ENCODE assay signal across 24 cellular contexts in genomic region chr15:70254186-70254974, GRCh38.
DNase-seq lines count a peak whose midpoint lies in the region; ATAC-seq and TF ChIP-seq lines count a peak whose summit lies in the region.
"Had no signal": no experiment of that assay in that cellular context is flagged by ENCODE, and none has a peak within 500 bp of the region (broad histone marks: within the 10 kb centered on the region; RNA-seq: fewer than 3 reads in every experiment).

No MANE protein-coding gene starts in this region.

- no peak overlapping the region for H2AFZ ChIP-seq in neural cell (ENCODE audit: low read depth, low read length)
- H2AFZ ChIP-seq: PC-9 had no signal

- H3K9me2 ChIP-seq in neural cell (ENCODE audit: insufficient read depth, low read length) = no peaks in the 10 kb centered on the region

- no peak overlapping the region for H3K4me3 ChIP-seq in neural cell (ENCODE audit: low read length)
- H3K4me3 ChIP-seq: A549, BLaER1, GM12878, PC-9, SJCRH30 had no signal

- ATAC-seq in natural killer cell treated with Interleukin-12 subunit alpha and Interleukin-12 subunit beta and Interleukin-15 and Interleukin-18, amount 100 ng/mL, for 72 hours = no peak
- ATAC-seq in natural killer cell = no peak
- no peak for ATAC-seq in GM21786 (IDR thresholded peaks at IDR 0.05; ENCODE audit: unreplicated experiment)
- ATAC-seq in Right ventricle myocardium superior (ENCODE audit: poor library complexity) = no peak
- ATAC-seq: A549; CD8-positive, alpha-beta T cell had no signal

- TF ChIP-seq CTCF in natural killer cell (IDR thresholded peaks at IDR 0.05) (no peak), neural cell (IDR thresholded peaks at IDR 0.05; ENCODE audit: poor library complexity, severe bottlenecking) (no peak)

- H3K4me2 ChIP-seq in neural cell (ENCODE audit: low read length) = no peak overlapping the region
- H3K4me2 ChIP-seq: A549, BLaER1, PC-9 had no signal

- peak; percentile 34 for DNase-seq in natural killer cell treated with Interleukin-12 subunit alpha and Interleukin-12 subunit beta and Interleukin-15 and Interleukin-18, amount 100 ng/mL, for 72 hours (ENCODE audit: low spot score)
- DNase-seq in natural killer cell (no peak), SK-N-DZ (ENCODE audit: low spot score) (peak; percentile 90), Right ventricle myocardium superior (no peak)
- no peak for DNase-seq in activated CD4-positive, CD25-positive, alpha-beta regulatory T cell treated with anti-CD3 and anti-CD28 coated beads, Interleukin-2, amount 50 U/mL, for 72 hours
- DNase-seq: Calu3; CD8-positive, alpha-beta T cell; EL; GOT3; KBM-7; NCI-H1105 treated with DMSO at 0.1 percent for 48 hours; NCI-H187; NCI-H2171; NCI-H446 treated with DMSO at 0.1 percent for 48 hours; NCI-H82; PC-9; SJCRH30; SW 1271 had no signal

- H3K4me1 Mint-ChIP-seq in natural killer cell treated with Interleukin-12 subunit alpha and Interleukin-12 subunit beta and Interleukin-15 and Interleukin-18, amount 100 ng/mL, for 72 hours (ENCODE audit: low read depth in 2 of 2) = peaks cover 15 to 17% of the 10 kb centered on the region in 2 donors
- peaks cover 38 to 41% of the 10 kb centered on the region in 2 donors for H3K4me1 Mint-ChIP-seq in natural killer cell

- TF ChIP-seq EP300 in neural cell (conservative IDR thresholded peaks at IDR 0.05; ENCODE audit: poor library complexity, severe bottlenecking) = no peak

- no peak overlapping the region for H3K27ac Mint-ChIP-seq in natural killer cell treated with Interleukin-12 subunit alpha and Interleukin-12 subunit beta and Interleukin-15 and Interleukin-18, amount 100 ng/mL, for 72 hours
- no peak overlapping the region for H3K27ac Mint-ChIP-seq in natural killer cell
- H3K27ac Mint-ChIP-seq: CD8-positive, alpha-beta T cell had no signal

- peaks cover 15 to 24% of the 10 kb centered on the region in 2 donors for H3K27me3 Mint-ChIP-seq in natural killer cell treated with Interleukin-12 subunit alpha and Interleukin-12 subunit beta and Interleukin-15 and Interleukin-18, amount 100 ng/mL, for 72 hours
- H3K27me3 Mint-ChIP-seq in natural killer cell (ENCODE audit: low read depth in 2 of 2) = peaks cover 39 to 57% of the 10 kb centered on the region in 2 donors

- no peaks in the 10 kb centered on the region for H3K9me3 ChIP-seq in neural cell (ENCODE audit: low read length)
- H3K9me3 ChIP-seq: A549, SJCRH30 had no signal

- no peaks in the 10 kb centered on the region for H4K20me1 ChIP-seq in neural cell (ENCODE audit: insufficient read depth)

- no peaks in the 10 kb centered on the region for H3F3A ChIP-seq in neural cell (ENCODE audit: insufficient read depth, low read length, poor library complexity, severe bottlenecking)

- no peaks in the 10 kb centered on the region for H3K9me3 Mint-ChIP-seq in natural killer cell treated with Interleukin-12 subunit alpha and Interleukin-12 subunit beta and Interleukin-15 and Interleukin-18, amount 100 ng/mL, for 72 hours
- H3K9me3 Mint-ChIP-seq in natural killer cell = no peaks in the 10 kb centered on the region
- H3K9me3 Mint-ChIP-seq: CD8-positive, alpha-beta T cell had no signal

- no peaks in the 10 kb centered on the region for H3K79me2 ChIP-seq in neural cell (replicated peaks; ENCODE audit: insufficient read depth, low read length)

- H3K9ac ChIP-seq in neural cell (ENCODE audit: low read length) = no peak overlapping the region
- H3K9ac ChIP-seq: BLaER1 had no signal

- H3K27me3 ChIP-seq in neural cell (ENCODE audit: insufficient read depth, low read depth, low read length) = no peaks in the 10 kb centered on the region

- intact Hi-C loops in natural killer cell (cut with micrococcal nuclease) = no loop called here
- intact Hi-C loops in Right ventricle myocardium superior (cut with DNase I) = no loop called here

- no peak overlapping the region for H3K4me3 Mint-ChIP-seq in natural killer cell treated with Interleukin-12 subunit alpha and Interleukin-12 subunit beta and Interleukin-15 and Interleukin-18, amount 100 ng/mL, for 72 hours
- H3K4me3 Mint-ChIP-seq in natural killer cell = no peak overlapping the region
- H3K4me3 Mint-ChIP-seq: CD8-positive, alpha-beta T cell had no signal

- no peaks in the 10 kb centered on the region for H3K36me3 ChIP-seq in neural cell (ENCODE audit: insufficient read depth, low read length)
- H3K36me3 ChIP-seq: BLaER1, SJCRH30 had no signal

- H3K27ac ChIP-seq in neural cell (ENCODE audit: low read length) = no peak overlapping the region
- H3K27ac ChIP-seq: A549, BLaER1, PC-9, RWPE1, SJCRH30 had no signal

- H3K36me3 Mint-ChIP-seq in natural killer cell treated with Interleukin-12 subunit alpha and Interleukin-12 subunit beta and Interleukin-15 and Interleukin-18, amount 100 ng/mL, for 72 hours = no peaks in the 10 kb centered on the region
- H3K36me3 Mint-ChIP-seq in natural killer cell = no peaks in the 10 kb centered on the region
- H3K36me3 Mint-ChIP-seq: CD8-positive, alpha-beta T cell had no signal

- peak; percentile 27 for TF ChIP-seq RAD21 in neural cell (conservative IDR thresholded peaks at IDR 0.05)

TF ChIP-seq in neural cell, 6 proteins besides CTCF, POLR2A, EP300 and RAD21:
- TF ChIP-seq REST (IDR thresholded peaks at IDR 0.05; ENCODE audit: borderline replicate concordance) = no peak
- TF ChIP-seq POLR2AphosphoS5 (IDR thresholded peaks at IDR 0.05) = no peak
- TF ChIP-seq SMC3 (conservative IDR thresholded peaks at IDR 0.05; ENCODE audit: poor library complexity) = no peak
- no peak for TF ChIP-seq EZH2 (IDR thresholded peaks at IDR 0.05; ENCODE audit: borderline replicate concordance, insufficient read depth, low read length, poor library complexity, severe bottlenecking)
- TF ChIP-seq MXI1 (conservative IDR thresholded peaks at IDR 0.05; ENCODE audit: poor library complexity, severe bottlenecking) = no peak
- no peak for TF ChIP-seq TAF1 (IDR thresholded peaks at IDR 0.05; ENCODE audit: low read depth)

Comparison
In these comparisons a context has a peak if more than half of its experiments do, and no peak if none do; other contexts are left out.
1. DNase-seq: peak in natural killer cell treated with Interleukin-12 subunit alpha and Interleukin-12 subunit beta and Interleukin-15 and Interleukin-18, amount 100 ng/mL, for 72 hours (single experiment) and SK-N-DZ (single experiment); none in natural killer cell (single experiment), Right ventricle myocardium superior (single experiment) and activated CD4-positive, CD25-positive, alpha-beta regulatory T cell treated with anti-CD3 and anti-CD28 coated beads, Interleukin-2, amount 50 U/mL, for 72 hours (single experiment).